In the genomic region with DNA sequence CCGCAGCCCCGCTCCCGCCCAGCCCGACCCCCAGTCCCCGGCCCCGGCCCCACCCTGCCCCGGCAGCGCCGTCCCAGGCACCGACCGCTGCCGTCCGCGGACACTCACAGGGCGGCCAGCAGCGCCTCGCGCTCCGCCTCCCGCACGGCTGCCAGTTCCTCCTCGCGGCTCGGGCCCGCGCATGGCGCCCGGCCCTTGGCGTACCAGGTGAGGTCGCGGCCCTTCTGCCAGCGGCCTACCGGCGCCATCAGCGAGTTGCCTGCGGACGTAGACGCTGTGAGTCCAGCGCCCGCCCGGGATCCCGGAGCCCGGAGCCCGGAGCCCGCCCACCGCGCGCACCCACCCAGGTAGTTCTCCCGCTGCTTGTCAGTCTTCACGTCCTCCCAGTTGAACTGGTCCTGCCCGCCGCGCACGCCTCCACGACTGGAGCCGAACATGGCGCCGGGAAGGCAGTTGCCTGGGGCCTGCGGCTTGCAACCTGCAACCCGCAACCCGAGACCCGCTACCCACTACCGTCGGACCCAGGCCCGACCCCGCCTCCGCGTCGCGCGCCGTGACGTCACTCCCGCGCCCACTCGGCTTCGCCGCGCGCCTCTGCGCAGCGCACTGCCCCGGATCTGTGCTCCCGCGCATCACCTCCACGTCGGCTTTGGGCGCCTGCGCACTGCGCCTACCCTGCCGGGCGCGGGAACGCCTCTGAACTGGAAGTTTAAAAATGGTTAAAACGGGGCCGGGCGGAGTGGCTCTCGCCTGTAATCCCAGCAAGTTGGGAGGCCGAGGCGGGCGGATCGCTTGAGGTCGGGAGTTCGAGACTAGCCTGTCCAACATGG, we compare ENCODE assay signal across 1 cellular context.
TF ChIP-seq lines count a peak whose summit lies in the region.

Gene C1orf35 (minus strand): TSS at position 535 of the 830 bp plus-strand sequence. CDS start 98 bp downstream, at position 437.

TF ChIP-seq in GM12878, 131 proteins besides CTCF, POLR2A, EP300 and RAD21 (continued from another document and continues in another):
- TF ChIP-seq ATF3 (IDR thresholded peaks at IDR 0.05; ENCODE audit: borderline replicate concordance, extremely low read depth, low read depth, low read length): peak; percentile 89
- peak; percentile 68 for TF ChIP-seq LARP7 (IDR thresholded peaks at IDR 0.05)
- no peak for TF ChIP-seq MTA2 (IDR thresholded peaks at IDR 0.05; ENCODE audit: low read depth)
- no peak for TF ChIP-seq BCL11A (IDR thresholded peaks at IDR 0.05; ENCODE audit: low read depth, low read length)
- peak; percentile 98 for TF ChIP-seq IKZF1 (conservative IDR thresholded peaks at IDR 0.05)
- TF ChIP-seq, protein P1, sequence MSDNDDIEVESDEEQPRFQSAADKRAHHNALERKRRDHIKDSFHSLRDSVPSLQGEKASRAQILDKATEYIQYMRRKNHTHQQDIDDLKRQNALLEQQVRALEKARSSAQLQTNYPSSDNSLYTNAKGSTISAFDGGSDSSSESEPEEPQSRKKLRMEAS (IDR thresholded peaks at IDR 0.05; ENCODE audit: low read depth, low read length): peak; percentile 51; the same call in 1 of the 2 replicates
- TF ChIP-seq E2F4 (IDR thresholded peaks at IDR 0.05; ENCODE audit: low read depth, low read length): peak; percentile 95
- TF ChIP-seq IRF5 (IDR thresholded peaks at IDR 0.05; ENCODE audit: borderline replicate concordance): no peak
- no peak for TF ChIP-seq POU2F2 (IDR thresholded peaks at IDR 0.05; ENCODE audit: borderline replicate concordance, low read depth, low read length)
- peak; percentile 99 for TF ChIP-seq CREB1 (IDR thresholded peaks at IDR 0.05; ENCODE audit: low read depth)
- peak; percentile 52; the same call in 1 of the 2 replicates for TF ChIP-seq SMARCA5 (IDR thresholded peaks at IDR 0.05)
- no peak for TF ChIP-seq RBBP5 (conservative IDR thresholded peaks at IDR 0.05)
- no peak; the same call in 1 of the 2 replicates for TF ChIP-seq ZNF207 (IDR thresholded peaks at IDR 0.05; ENCODE audit: borderline replicate concordance)
- TF ChIP-seq FOXM1 (IDR thresholded peaks at IDR 0.05; ENCODE audit: low read depth, low read length): no peak
- TF ChIP-seq, protein P2, sequence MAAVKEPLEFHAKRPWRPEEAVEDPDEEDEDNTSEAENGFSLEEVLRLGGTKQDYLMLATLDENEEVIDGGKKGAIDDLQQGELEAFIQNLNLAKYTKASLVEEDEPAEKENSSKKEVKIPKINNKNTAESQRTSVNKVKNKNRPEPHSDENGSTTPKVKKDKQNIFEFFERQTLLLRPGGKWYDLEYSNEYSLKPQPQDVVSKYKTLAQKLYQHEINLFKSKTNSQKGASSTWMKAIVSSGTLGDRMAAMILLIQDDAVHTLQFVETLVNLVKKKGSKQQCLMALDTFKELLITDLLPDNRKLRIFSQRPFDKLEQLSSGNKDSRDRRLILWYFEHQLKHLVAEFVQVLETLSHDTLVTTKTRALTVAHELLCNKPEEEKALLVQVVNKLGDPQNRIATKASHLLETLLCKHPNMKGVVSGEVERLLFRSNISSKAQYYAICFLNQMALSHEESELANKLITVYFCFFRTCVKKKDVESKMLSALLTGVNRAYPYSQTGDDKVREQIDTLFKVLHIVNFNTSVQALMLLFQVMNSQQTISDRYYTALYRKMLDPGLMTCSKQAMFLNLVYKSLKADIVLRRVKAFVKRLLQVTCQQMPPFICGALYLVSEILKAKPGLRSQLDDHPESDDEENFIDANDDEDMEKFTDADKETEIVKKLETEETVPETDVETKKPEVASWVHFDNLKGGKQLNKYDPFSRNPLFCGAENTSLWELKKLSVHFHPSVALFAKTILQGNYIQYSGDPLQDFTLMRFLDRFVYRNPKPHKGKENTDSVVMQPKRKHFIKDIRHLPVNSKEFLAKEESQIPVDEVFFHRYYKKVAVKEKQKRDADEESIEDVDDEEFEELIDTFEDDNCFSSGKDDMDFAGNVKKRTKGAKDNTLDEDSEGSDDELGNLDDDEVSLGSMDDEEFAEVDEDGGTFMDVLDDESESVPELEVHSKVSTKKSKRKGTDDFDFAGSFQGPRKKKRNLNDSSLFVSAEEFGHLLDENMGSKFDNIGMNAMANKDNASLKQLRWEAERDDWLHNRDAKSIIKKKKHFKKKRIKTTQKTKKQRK (IDR thresholded peaks at IDR 0.05; ENCODE audit: low read depth, low read length): no peak
- TF ChIP-seq ZNF217 (IDR thresholded peaks at IDR 0.05): no peak
- TF ChIP-seq, protein P3, sequence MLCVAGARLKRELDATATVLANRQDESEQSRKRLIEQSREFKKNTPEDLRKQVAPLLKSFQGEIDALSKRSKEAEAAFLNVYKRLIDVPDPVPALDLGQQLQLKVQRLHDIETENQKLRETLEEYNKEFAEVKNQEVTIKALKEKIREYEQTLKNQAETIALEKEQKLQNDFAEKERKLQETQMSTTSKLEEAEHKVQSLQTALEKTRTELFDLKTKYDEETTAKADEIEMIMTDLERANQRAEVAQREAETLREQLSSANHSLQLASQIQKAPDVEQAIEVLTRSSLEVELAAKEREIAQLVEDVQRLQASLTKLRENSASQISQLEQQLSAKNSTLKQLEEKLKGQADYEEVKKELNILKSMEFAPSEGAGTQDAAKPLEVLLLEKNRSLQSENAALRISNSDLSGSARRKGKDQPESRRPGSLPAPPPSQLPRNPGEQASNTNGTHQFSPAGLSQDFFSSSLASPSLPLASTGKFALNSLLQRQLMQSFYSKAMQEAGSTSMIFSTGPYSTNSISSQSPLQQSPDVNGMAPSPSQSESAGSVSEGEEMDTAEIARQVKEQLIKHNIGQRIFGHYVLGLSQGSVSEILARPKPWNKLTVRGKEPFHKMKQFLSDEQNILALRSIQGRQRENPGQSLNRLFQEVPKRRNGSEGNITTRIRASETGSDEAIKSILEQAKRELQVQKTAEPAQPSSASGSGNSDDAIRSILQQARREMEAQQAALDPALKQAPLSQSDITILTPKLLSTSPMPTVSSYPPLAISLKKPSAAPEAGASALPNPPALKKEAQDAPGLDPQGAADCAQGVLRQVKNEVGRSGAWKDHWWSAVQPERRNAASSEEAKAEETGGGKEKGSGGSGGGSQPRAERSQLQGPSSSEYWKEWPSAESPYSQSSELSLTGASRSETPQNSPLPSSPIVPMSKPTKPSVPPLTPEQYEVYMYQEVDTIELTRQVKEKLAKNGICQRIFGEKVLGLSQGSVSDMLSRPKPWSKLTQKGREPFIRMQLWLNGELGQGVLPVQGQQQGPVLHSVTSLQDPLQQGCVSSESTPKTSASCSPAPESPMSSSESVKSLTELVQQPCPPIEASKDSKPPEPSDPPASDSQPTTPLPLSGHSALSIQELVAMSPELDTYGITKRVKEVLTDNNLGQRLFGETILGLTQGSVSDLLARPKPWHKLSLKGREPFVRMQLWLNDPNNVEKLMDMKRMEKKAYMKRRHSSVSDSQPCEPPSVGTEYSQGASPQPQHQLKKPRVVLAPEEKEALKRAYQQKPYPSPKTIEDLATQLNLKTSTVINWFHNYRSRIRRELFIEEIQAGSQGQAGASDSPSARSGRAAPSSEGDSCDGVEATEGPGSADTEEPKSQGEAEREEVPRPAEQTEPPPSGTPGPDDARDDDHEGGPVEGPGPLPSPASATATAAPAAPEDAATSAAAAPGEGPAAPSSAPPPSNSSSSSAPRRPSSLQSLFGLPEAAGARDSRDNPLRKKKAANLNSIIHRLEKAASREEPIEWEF (IDR thresholded peaks at IDR 0.05; ENCODE audit: insufficient replicate concordance, low read depth, low read length): no peak
- TF ChIP-seq RUNX3 (IDR thresholded peaks at IDR 0.05; ENCODE audit: low read length): peak; percentile 49
- no peak for TF ChIP-seq SMAD1 (IDR thresholded peaks at IDR 0.05; ENCODE audit: low read depth, partially characterized antibody)
- no peak for TF ChIP-seq FOS (IDR thresholded peaks at IDR 0.05; ENCODE audit: borderline replicate concordance, extremely low read depth, insufficient read length)
- peak in 1 of 2 experiments; percentile 73; a peak in 2 of 3 replicates for TF ChIP-seq EGR1 (IDR thresholded peaks at IDR 0.05; ENCODE audit: borderline replicate concordance in 1 of 2, low read depth in 2 of 2, low read length in 2 of 2)
- no peak for TF ChIP-seq MEF2B (IDR thresholded peaks at IDR 0.05; ENCODE audit: partially characterized antibody, poor library complexity, severe bottlenecking)
- TF ChIP-seq, protein P4, sequence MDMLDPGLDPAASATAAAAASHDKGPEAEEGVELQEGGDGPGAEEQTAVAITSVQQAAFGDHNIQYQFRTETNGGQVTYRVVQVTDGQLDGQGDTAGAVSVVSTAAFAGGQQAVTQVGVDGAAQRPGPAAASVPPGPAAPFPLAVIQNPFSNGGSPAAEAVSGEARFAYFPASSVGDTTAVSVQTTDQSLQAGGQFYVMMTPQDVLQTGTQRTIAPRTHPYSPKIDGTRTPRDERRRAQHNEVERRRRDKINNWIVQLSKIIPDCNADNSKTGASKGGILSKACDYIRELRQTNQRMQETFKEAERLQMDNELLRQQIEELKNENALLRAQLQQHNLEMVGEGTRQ (IDR thresholded peaks at IDR 0.05; ENCODE audit: borderline replicate concordance, low read depth, low read length): no peak
- peak; percentile 85 for TF ChIP-seq NR2C1 (IDR thresholded peaks at IDR 0.05)
- peak in 1 of 2 experiments; percentile 71; a peak in 2 of 4 replicates for TF ChIP-seq BHLHE40 (IDR thresholded peaks at IDR 0.05; ENCODE audit: borderline replicate concordance in 1 of 2, low read depth in 2 of 2, low read length in 1 of 2)
- peak; percentile 71 for TF ChIP-seq SP1 (IDR thresholded peaks at IDR 0.05; ENCODE audit: low read depth, low read length)
- no peak for TF ChIP-seq ZSCAN29 (IDR thresholded peaks at IDR 0.05)
- TF ChIP-seq NR2C2 (IDR thresholded peaks at IDR 0.05; ENCODE audit: borderline replicate concordance, control insufficient read depth, insufficient read length, low read depth): no peak
- no peak for TF ChIP-seq HDGF (IDR thresholded peaks at IDR 0.05)
- no peak for TF ChIP-seq ZNF384 (IDR thresholded peaks at IDR 0.05; ENCODE audit: borderline replicate concordance, low read depth, low read length)
- TF ChIP-seq CBFB (IDR thresholded peaks at IDR 0.05; ENCODE audit: low read depth): 0 out of 2 replicates have a peak, but pooled peaks have one; percentile 18
- TF ChIP-seq, protein P5, sequence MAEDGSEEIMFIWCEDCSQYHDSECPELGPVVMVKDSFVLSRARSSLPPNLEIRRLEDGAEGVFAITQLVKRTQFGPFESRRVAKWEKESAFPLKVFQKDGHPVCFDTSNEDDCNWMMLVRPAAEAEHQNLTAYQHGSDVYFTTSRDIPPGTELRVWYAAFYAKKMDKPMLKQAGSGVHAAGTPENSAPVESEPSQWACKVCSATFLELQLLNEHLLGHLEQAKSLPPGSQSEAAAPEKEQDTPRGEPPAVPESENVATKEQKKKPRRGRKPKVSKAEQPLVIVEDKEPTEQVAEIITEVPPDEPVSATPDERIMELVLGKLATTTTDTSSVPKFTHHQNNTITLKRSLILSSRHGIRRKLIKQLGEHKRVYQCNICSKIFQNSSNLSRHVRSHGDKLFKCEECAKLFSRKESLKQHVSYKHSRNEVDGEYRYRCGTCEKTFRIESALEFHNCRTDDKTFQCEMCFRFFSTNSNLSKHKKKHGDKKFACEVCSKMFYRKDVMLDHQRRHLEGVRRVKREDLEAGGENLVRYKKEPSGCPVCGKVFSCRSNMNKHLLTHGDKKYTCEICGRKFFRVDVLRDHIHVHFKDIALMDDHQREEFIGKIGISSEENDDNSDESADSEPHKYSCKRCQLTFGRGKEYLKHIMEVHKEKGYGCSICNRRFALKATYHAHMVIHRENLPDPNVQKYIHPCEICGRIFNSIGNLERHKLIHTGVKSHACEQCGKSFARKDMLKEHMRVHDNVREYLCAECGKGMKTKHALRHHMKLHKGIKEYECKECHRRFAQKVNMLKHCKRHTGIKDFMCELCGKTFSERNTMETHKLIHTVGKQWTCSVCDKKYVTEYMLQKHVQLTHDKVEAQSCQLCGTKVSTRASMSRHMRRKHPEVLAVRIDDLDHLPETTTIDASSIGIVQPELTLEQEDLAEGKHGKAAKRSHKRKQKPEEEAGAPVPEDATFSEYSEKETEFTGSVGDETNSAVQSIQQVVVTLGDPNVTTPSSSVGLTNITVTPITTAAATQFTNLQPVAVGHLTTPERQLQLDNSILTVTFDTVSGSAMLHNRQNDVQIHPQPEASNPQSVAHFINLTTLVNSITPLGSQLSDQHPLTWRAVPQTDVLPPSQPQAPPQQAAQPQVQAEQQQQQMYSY (CRISPR knock-in tag; IDR thresholded peaks at IDR 0.05): no peak
- TF ChIP-seq CHD1 (IDR thresholded peaks at IDR 0.05; ENCODE audit: low read depth, low read length): no peak
- TF ChIP-seq, protein P6, sequence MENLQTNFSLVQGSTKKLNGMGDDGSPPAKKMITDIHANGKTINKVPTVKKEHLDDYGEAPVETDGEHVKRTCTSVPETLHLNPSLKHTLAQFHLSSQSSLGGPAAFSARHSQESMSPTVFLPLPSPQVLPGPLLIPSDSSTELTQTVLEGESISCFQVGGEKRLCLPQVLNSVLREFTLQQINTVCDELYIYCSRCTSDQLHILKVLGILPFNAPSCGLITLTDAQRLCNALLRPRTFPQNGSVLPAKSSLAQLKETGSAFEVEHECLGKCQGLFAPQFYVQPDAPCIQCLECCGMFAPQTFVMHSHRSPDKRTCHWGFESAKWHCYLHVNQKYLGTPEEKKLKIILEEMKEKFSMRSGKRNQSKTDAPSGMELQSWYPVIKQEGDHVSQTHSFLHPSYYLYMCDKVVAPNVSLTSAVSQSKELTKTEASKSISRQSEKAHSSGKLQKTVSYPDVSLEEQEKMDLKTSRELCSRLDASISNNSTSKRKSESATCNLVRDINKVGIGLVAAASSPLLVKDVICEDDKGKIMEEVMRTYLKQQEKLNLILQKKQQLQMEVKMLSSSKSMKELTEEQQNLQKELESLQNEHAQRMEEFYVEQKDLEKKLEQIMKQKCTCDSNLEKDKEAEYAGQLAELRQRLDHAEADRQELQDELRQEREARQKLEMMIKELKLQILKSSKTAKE (IDR thresholded peaks at IDR 0.05; ENCODE audit: low read depth, poor library complexity, severe bottlenecking): no peak
- TF ChIP-seq STAT3 (IDR thresholded peaks at IDR 0.05; ENCODE audit: low read depth, low read length): no peak
